ENCODE assay signal across 19 cellular contexts in genomic region chr1:30460661-30461060, GRCh38.
DNase-seq lines count a peak whose midpoint lies in the region; ATAC-seq, FAIRE-seq and TF ChIP-seq lines count a peak whose summit lies in the region.
"Had no signal": no experiment of that assay in that cellular context is flagged by ENCODE, and none has a peak within 500 bp of the region (broad histone marks: within the 10 kb centered on the region; RNA-seq: fewer than 3 reads in every experiment).

No MANE protein-coding gene starts in this region.

- H3K36me3 Mint-ChIP-seq in activated naive CD8-positive, alpha-beta T cell treated with anti-CD3 and anti-CD28 coated beads, Interleukin-2, amount 10 ng/mL, durations not matched to agents 7 days and 5 days = no peaks in the 10 kb centered on the region
- no peaks in the 10 kb centered on the region for H3K36me3 Mint-ChIP-seq in activated naive CD8-positive, alpha-beta T cell treated with anti-CD3 and anti-CD28 coated beads, Interleukin-2, amount 50 U/mL, for 24 hours (ENCODE audit: low read depth)
- H3K36me3 Mint-ChIP-seq: CD4-positive, CD25-positive, alpha-beta regulatory T cell; CD8-positive, alpha-beta memory T cell had no signal

- H4K91ac ChIP-seq in neuronal stem cell (ENCODE audit: low read depth, low read length, poor library complexity) = no peak overlapping the region

- H3K4me2 ChIP-seq in neuronal stem cell (ENCODE audit: insufficient read depth, low read length, poor library complexity, severe bottlenecking) (no peak overlapping the region), SK-N-SH (no peak overlapping the region)
- H3K4me2 ChIP-seq: BLaER1 treated with 17β-estradiol and CSF1 and Interleukin-3, amounts not matched to agents 10 nM and 100 nM had no signal

- peak overlapping the region; percentile 16 for H2BK120ac ChIP-seq in neuronal stem cell (ENCODE audit: low read depth, low read length)

- TF ChIP-seq RAD21 in SK-N-SH (IDR thresholded peaks at IDR 0.05; ENCODE audit: low read length) = no peak

- peak overlapping the region; percentile 78 for H3K14ac ChIP-seq in neuronal stem cell (ENCODE audit: low read length)

- H3K27me3 ChIP-seq in neuronal stem cell (ENCODE audit: control insufficient read depth in 3 of 3, insufficient read depth in 3 of 3, low read depth in 1 of 3, low read length in 3 of 3) (no peaks in the 10 kb centered on the region), suprapubic skin (peaks cover 7% of the 10 kb centered on the region), SK-N-SH (ENCODE audit: insufficient read depth) (no peaks in the 10 kb centered on the region)
- H3K27me3 ChIP-seq: BLaER1 treated with 17β-estradiol and CSF1 and Interleukin-3, amounts not matched to agents 10 nM and 100 nM had no signal

- peak; percentile 3 for DNase-seq in activated naive CD8-positive, alpha-beta T cell treated with anti-CD3 and anti-CD28 coated beads, Interleukin-2, amount 10 ng/mL, durations not matched to agents 7 days and 5 days
- DNase-seq in activated naive CD8-positive, alpha-beta T cell treated with anti-CD3 and anti-CD28 coated beads, Interleukin-2, amount 50 U/mL, for 24 hours = no peak
- DNase-seq in neuronal stem cell (ENCODE audit: low spot score) (no peak), suprapubic skin (ENCODE audit: low spot score in 2 of 2) (peak; percentile 8 to 11), SK-N-SH (no peak), frontal cortex (ENCODE audit: low spot score in 2 of 2) (no peak)
- DNase-seq: CD4-positive, CD25-positive, alpha-beta regulatory T cell; CD8-positive, alpha-beta memory T cell; COR-L47; DMS 273 treated with DMSO at 0.1 percent for 48 hours; DMS53; DND-41; EL; GOT3; H7 had no signal

- H3K4me1 Mint-ChIP-seq in activated naive CD8-positive, alpha-beta T cell treated with anti-CD3 and anti-CD28 coated beads, Interleukin-2, amount 10 ng/mL, durations not matched to agents 7 days and 5 days = no peaks in the 10 kb centered on the region
- H3K4me1 Mint-ChIP-seq in activated naive CD8-positive, alpha-beta T cell treated with anti-CD3 and anti-CD28 coated beads, Interleukin-2, amount 50 U/mL, for 24 hours = no peaks in the 10 kb centered on the region
- H3K4me1 Mint-ChIP-seq: B cell; CD4-positive, CD25-positive, alpha-beta regulatory T cell; CD8-positive, alpha-beta memory T cell had no signal

- H3K27me3 Mint-ChIP-seq in activated naive CD8-positive, alpha-beta T cell treated with anti-CD3 and anti-CD28 coated beads, Interleukin-2, amount 10 ng/mL, durations not matched to agents 7 days and 5 days = peaks cover 6% of the 10 kb centered on the region
- H3K27me3 Mint-ChIP-seq in activated naive CD8-positive, alpha-beta T cell treated with anti-CD3 and anti-CD28 coated beads, Interleukin-2, amount 50 U/mL, for 24 hours = peaks cover 9% of the 10 kb centered on the region
- H3K27me3 Mint-ChIP-seq: CD4-positive, CD25-positive, alpha-beta regulatory T cell had no signal

- H3K23ac ChIP-seq in neuronal stem cell (ENCODE audit: low read depth, low read length, poor library complexity) = no peak overlapping the region

- WGBS in neuronal stem cell (ENCODE audit: extremely low coverage in 2 of 2, insufficient read length in 2 of 2, insufficient replicate concordance in 1 of 2), 2 donors = no CpG with 5 or more reads among the region's 1 CpG
- 43% methylated on average over 1 of the region's 1 CpG for WGBS in suprapubic skin
- 17% methylated on average over 1 of the region's 1 CpG for WGBS in SK-N-SH (ENCODE audit: low lambda C conversion rate)

- peaks cover 0 to 5% of the 10 kb centered on the region in 2 donors for H3K9me3 ChIP-seq in neuronal stem cell (replicated peaks in 1 of 2; ENCODE audit: control insufficient read depth in 2 of 2, insufficient read depth in 1 of 2, low read depth in 1 of 2, low read length in 2 of 2)
- no peaks in the 10 kb centered on the region for H3K9me3 ChIP-seq in suprapubic skin
- no peaks in the 10 kb centered on the region for H3K9me3 ChIP-seq in SK-N-SH
- H3K9me3 ChIP-seq: BLaER1 treated with 17β-estradiol and CSF1 and Interleukin-3, amounts not matched to agents 10 nM and 100 nM had no signal

- H3K27ac Mint-ChIP-seq in activated naive CD8-positive, alpha-beta T cell treated with anti-CD3 and anti-CD28 coated beads, Interleukin-2, amount 10 ng/mL, durations not matched to agents 7 days and 5 days = no peak overlapping the region
- H3K27ac Mint-ChIP-seq in activated naive CD8-positive, alpha-beta T cell treated with anti-CD3 and anti-CD28 coated beads, Interleukin-2, amount 50 U/mL, for 24 hours = no peak overlapping the region
- H3K27ac Mint-ChIP-seq: B cell; CD4-positive, CD25-positive, alpha-beta regulatory T cell; CD8-positive, alpha-beta memory T cell had no signal

- no peak overlapping the region for H2BK12ac ChIP-seq in neuronal stem cell (ENCODE audit: low read length)

- TF ChIP-seq CTCF in suprapubic skin (IDR thresholded peaks at IDR 0.05) = no peak
- TF ChIP-seq CTCF in SK-N-SH (IDR thresholded peaks at IDR 0.05) = no peak

- H3K9ac ChIP-seq in neuronal stem cell (ENCODE audit: low read depth, low read length, poor library complexity) (no peak overlapping the region), SK-N-SH (no peak overlapping the region)
- H3K9ac ChIP-seq: BLaER1 treated with 17β-estradiol and CSF1 and Interleukin-3, amounts not matched to agents 10 nM and 100 nM had no signal

- H3K9me3 Mint-ChIP-seq in activated naive CD8-positive, alpha-beta T cell treated with anti-CD3 and anti-CD28 coated beads, Interleukin-2, amount 10 ng/mL, durations not matched to agents 7 days and 5 days = no peaks in the 10 kb centered on the region
- no peaks in the 10 kb centered on the region for H3K9me3 Mint-ChIP-seq in activated naive CD8-positive, alpha-beta T cell treated with anti-CD3 and anti-CD28 coated beads, Interleukin-2, amount 50 U/mL, for 24 hours
- H3K9me3 Mint-ChIP-seq: CD4-positive, CD25-positive, alpha-beta regulatory T cell had no signal

- peak overlapping the region; percentile 27 for H2AK5ac ChIP-seq in neuronal stem cell (ENCODE audit: low read depth, low read length)

- no peak overlapping the region for H3K27ac ChIP-seq in neuronal stem cell (replicated peaks; ENCODE audit: low read length)
- H3K27ac ChIP-seq in suprapubic skin = no peak overlapping the region
- no peak overlapping the region for H3K27ac ChIP-seq in SK-N-SH (ENCODE audit: low read depth in 2 of 2, low read length in 1 of 2)
- H3K27ac ChIP-seq: BLaER1 treated with 17β-estradiol and CSF1 and Interleukin-3, amounts not matched to agents 10 nM and 100 nM had no signal

- H3K36me3 ChIP-seq in neuronal stem cell (replicated peaks in 1 of 2; ENCODE audit: control insufficient read depth in 2 of 2, insufficient read depth in 2 of 2, low read length in 2 of 2) (no peaks in the 10 kb centered on the region), suprapubic skin (no peaks in the 10 kb centered on the region), SK-N-SH (replicated peaks in 1 of 2; ENCODE audit: control insufficient read depth in 1 of 2, insufficient read depth in 2 of 2, low read length in 1 of 2) (no peaks in the 10 kb centered on the region)
- H3K36me3 ChIP-seq: BLaER1 treated with 17β-estradiol and CSF1 and Interleukin-3, amounts not matched to agents 10 nM and 100 nM had no signal

- no peak overlapping the region for H2BK5ac ChIP-seq in neuronal stem cell (ENCODE audit: low read length)

- H3K79me1 ChIP-seq in neuronal stem cell (ENCODE audit: low read depth, low read length) = no peaks in the 10 kb centered on the region

- H3F3A ChIP-seq in SK-N-SH (replicated peaks; ENCODE audit: insufficient read depth) = no peaks in the 10 kb centered on the region

- TF ChIP-seq EP300 in suprapubic skin (IDR thresholded peaks at IDR 0.05) = no peak
- no peak for TF ChIP-seq EP300 in SK-N-SH (IDR thresholded peaks at IDR 0.05; ENCODE audit: borderline replicate concordance in 1 of 2, low read depth in 1 of 2, low read length in 1 of 2)

- no peak overlapping the region for H3K18ac ChIP-seq in neuronal stem cell (ENCODE audit: low read length)

- TF ChIP-seq POLR2A in suprapubic skin (IDR thresholded peaks at IDR 0.05) = no peak

- H3K4me3 ChIP-seq in neuronal stem cell (ENCODE audit: low read length in 2 of 2) (no peak overlapping the region), suprapubic skin (no peak overlapping the region), SK-N-SH (ENCODE audit: low read depth in 2 of 2, low read length in 1 of 2) (no peak overlapping the region)
- H3K4me3 ChIP-seq: BLaER1 treated with 17β-estradiol and CSF1 and Interleukin-3, amounts not matched to agents 10 nM and 100 nM; GM12878 had no signal

- H3K9me2 ChIP-seq in SK-N-SH = no peaks in the 10 kb centered on the region

- no peak overlapping the region for H3K4me3 Mint-ChIP-seq in activated naive CD8-positive, alpha-beta T cell treated with anti-CD3 and anti-CD28 coated beads, Interleukin-2, amount 10 ng/mL, durations not matched to agents 7 days and 5 days
- H3K4me3 Mint-ChIP-seq in activated naive CD8-positive, alpha-beta T cell treated with anti-CD3 and anti-CD28 coated beads, Interleukin-2, amount 50 U/mL, for 24 hours = no peak overlapping the region
- H3K4me3 Mint-ChIP-seq: B cell; CD4-positive, CD25-positive, alpha-beta regulatory T cell; CD8-positive, alpha-beta memory T cell had no signal

- no peak for ATAC-seq in activated naive CD8-positive, alpha-beta T cell treated with anti-CD3 and anti-CD28 coated beads, Interleukin-2, amount 10 ng/mL, durations not matched to agents 7 days and 5 days (ENCODE audit: low read depth)
- no peak for ATAC-seq in activated naive CD8-positive, alpha-beta T cell treated with anti-CD3 and anti-CD28 coated beads, Interleukin-2, amount 50 U/mL, for 24 hours
- ATAC-seq: GM12878 had no signal

- no peak overlapping the region for H2AFZ ChIP-seq in neuronal stem cell (ENCODE audit: low read length)
- no peak overlapping the region for H2AFZ ChIP-seq in SK-N-SH (ENCODE audit: low read depth)

- H3K79me2 ChIP-seq in SK-N-SH (ENCODE audit: insufficient read depth) = no peaks in the 10 kb centered on the region

- H2BK15ac ChIP-seq in neuronal stem cell (ENCODE audit: low read length) = no peak overlapping the region

- FAIRE-seq in frontal cortex (lab: Jason Lieb, UNC) = no peak
- FAIRE-seq: GM12878, HTR-8/SVneo had no signal

- no peaks in the 10 kb centered on the region for H3K4me1 ChIP-seq in neuronal stem cell (ENCODE audit: control insufficient read depth in 2 of 2, insufficient read depth in 1 of 2, low read depth in 1 of 2, low read length in 2 of 2)
- H3K4me1 ChIP-seq in suprapubic skin = no peaks in the 10 kb centered on the region
- no peaks in the 10 kb centered on the region for H3K4me1 ChIP-seq in SK-N-SH (ENCODE audit: control insufficient read depth in 1 of 2, insufficient read depth in 2 of 2, low read depth in 1 of 2, low read length in 1 of 2)
- H3K4me1 ChIP-seq: BLaER1 treated with 17β-estradiol and CSF1 and Interleukin-3, amounts not matched to agents 10 nM and 100 nM had no signal

- H4K20me1 ChIP-seq in SK-N-SH (ENCODE audit: insufficient read depth) = no peaks in the 10 kb centered on the region
- H4K20me1 ChIP-seq: BLaER1 treated with 17β-estradiol and CSF1 and Interleukin-3, amounts not matched to agents 10 nM and 100 nM had no signal

- CTCF ChIA-PET in SK-N-SH (lab: Yijun Ruan, JAX) = interaction anchor here (1.3 kb wide), 1 partner anchor 109 kb away, joined by 3 read pairs; no protein-coding TSS in a partner anchor

- POLR2A ChIA-PET in activated naive CD8-positive, alpha-beta T cell treated with anti-CD3 and anti-CD28 coated beads, Interleukin-2, amount 10 ng/mL, durations not matched to agents 7 days and 5 days (lab: Charles Lee) = no interaction called here
- POLR2A ChIA-PET in SK-N-SH (lab: Yijun Ruan, JAX) = no interaction called here

- H3K4ac ChIP-seq in neuronal stem cell (ENCODE audit: low read length) = no peak overlapping the region

- peak overlapping the region; percentile 57 for H4K8ac ChIP-seq in neuronal stem cell (ENCODE audit: low read depth, low read length)

Comparison
In these comparisons a context has a peak if more than half of its experiments do, and no peak if none do; other contexts are left out.
1. DNase-seq: peak in activated naive CD8-positive, alpha-beta T cell treated with anti-CD3 and anti-CD28 coated beads, Interleukin-2, amount 10 ng/mL, durations not matched to agents 7 days and 5 days (single experiment) and suprapubic skin (2 of 2); none in activated naive CD8-positive, alpha-beta T cell treated with anti-CD3 and anti-CD28 coated beads, Interleukin-2, amount 50 U/mL, for 24 hours (single experiment), neuronal stem cell (single experiment), SK-N-SH (single experiment) and frontal cortex (0 of 2).